In the genomic region with DNA sequence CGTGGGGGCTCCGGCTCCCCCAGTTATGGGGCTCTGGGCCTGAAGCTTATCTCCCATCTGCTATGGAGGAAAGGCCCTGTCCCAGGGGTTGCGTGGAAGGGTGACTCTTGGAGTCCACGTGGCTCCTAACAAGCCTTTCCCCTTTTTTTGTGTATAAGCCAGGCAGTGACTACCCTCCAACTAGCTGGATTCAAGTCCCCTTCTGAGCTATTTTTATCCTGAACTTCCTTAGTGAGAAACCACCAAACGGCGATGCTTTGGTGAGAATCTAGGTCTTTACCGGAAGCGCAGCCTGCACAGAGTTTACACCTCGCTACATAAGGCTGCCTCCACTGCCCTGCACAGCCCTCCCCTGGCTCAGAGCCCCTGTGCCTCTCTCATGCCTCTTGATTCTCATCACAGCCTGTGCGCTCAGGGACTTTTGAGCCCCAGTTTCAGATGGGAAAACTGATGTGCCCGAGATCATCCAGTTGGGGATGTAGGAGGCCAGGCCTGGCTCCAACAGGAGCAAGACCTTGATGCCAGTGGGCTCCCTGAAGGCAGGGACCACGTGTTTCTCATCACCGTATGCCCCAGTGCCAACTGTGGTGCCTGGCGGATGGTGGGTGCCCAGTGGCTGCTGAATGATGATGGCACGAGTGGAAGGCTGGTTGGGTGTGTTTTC, we compare ENCODE assay signal across 8 cellular contexts.
DNase-seq lines count a peak whose midpoint lies in the region; ATAC-seq and TF ChIP-seq lines count a peak whose summit lies in the region.

No MANE protein-coding gene starts in this region.

- no peak for TF ChIP-seq CTCF in AG10803 (conservative IDR thresholded peaks at IDR 0.05; ENCODE audit: low read length)
- TF ChIP-seq CTCF in neutrophil (IDR thresholded peaks at IDR 0.05) = no peak

- peak overlapping the region; percentile 94 for H3K27ac ChIP-seq in neutrophil

- ATAC-seq in GM18861 (IDR thresholded peaks at IDR 0.05; ENCODE audit: unreplicated experiment) (peak; percentile 23), HG03175 (IDR thresholded peaks at IDR 0.05; ENCODE audit: unreplicated experiment) (peak; percentile 24)

- H3K4me1 Mint-ChIP-seq in activated T-helper 2 cell treated with anti-CD3 and anti-CD28 coated beads, Interferon-gamma antibody, Interleukin-2, Interleukin-4, amounts not matched to agents 10 μg/mL and 5 μg/mL and 100 μg/mL, durations not matched to agents 14 hours and 24 hours and 36 hours (ENCODE audit: low read depth) = peaks cover 74% of the 10 kb centered on the region

- peak; percentile 30 for DNase-seq in AG10803 (ENCODE audit: low read depth)
- no peak for DNase-seq in activated T-helper 2 cell treated with anti-CD3 and anti-CD28 coated beads, Interferon-gamma antibody, Interleukin-2, Interleukin-4, amounts not matched to agents 10 μg/mL and 5 μg/mL and 100 μg/mL, durations not matched to agents 14 hours and 24 hours and 36 hours (ENCODE audit: low spot score)
- no peak for DNase-seq in NCI-H2171 treated with DMSO at 0.1 percent for 48 hours (lab: John Stamatoyannopoulos, UW)
- DNase-seq in activated CD4-positive, CD25-positive, alpha-beta regulatory T cell treated with anti-CD3 and anti-CD28 coated beads, Interleukin-2, amount 50 U/mL, for 72 hours = no peak
- no peak for DNase-seq in NCI-H2029 (lab: John Stamatoyannopoulos, UW)

- H3K9me3 Mint-ChIP-seq in activated T-helper 2 cell treated with anti-CD3 and anti-CD28 coated beads, Interferon-gamma antibody, Interleukin-2, Interleukin-4, amounts not matched to agents 10 μg/mL and 5 μg/mL and 100 μg/mL, durations not matched to agents 14 hours and 24 hours and 36 hours = no peaks in the 10 kb centered on the region

- H3K36me3 Mint-ChIP-seq in activated T-helper 2 cell treated with anti-CD3 and anti-CD28 coated beads, Interferon-gamma antibody, Interleukin-2, Interleukin-4, amounts not matched to agents 10 μg/mL and 5 μg/mL and 100 μg/mL, durations not matched to agents 14 hours and 24 hours and 36 hours (ENCODE audit: low read depth) = peaks cover 33% of the 10 kb centered on the region

- H3K27me3 ChIP-seq in neutrophil = no peaks in the 10 kb centered on the region

- no peaks in the 10 kb centered on the region for H3K27me3 Mint-ChIP-seq in activated T-helper 2 cell treated with anti-CD3 and anti-CD28 coated beads, Interferon-gamma antibody, Interleukin-2, Interleukin-4, amounts not matched to agents 10 μg/mL and 5 μg/mL and 100 μg/mL, durations not matched to agents 14 hours and 24 hours and 36 hours (ENCODE audit: low read depth)

- peak overlapping the region; percentile 94 for H3K4me3 Mint-ChIP-seq in activated T-helper 2 cell treated with anti-CD3 and anti-CD28 coated beads, Interferon-gamma antibody, Interleukin-2, Interleukin-4, amounts not matched to agents 10 μg/mL and 5 μg/mL and 100 μg/mL, durations not matched to agents 14 hours and 24 hours and 36 hours (ENCODE audit: low read depth)

- no peak overlapping the region for H3K4me3 ChIP-seq in AG10803 (ENCODE audit: low read length)
- H3K4me3 ChIP-seq in neutrophil (ENCODE audit: low read depth in 1 of 2, low read length in 1 of 2) = peak overlapping the region; percentile 83 to 84

- peak overlapping the region; percentile 95 for H3K27ac Mint-ChIP-seq in activated T-helper 2 cell treated with anti-CD3 and anti-CD28 coated beads, Interferon-gamma antibody, Interleukin-2, Interleukin-4, amounts not matched to agents 10 μg/mL and 5 μg/mL and 100 μg/mL, durations not matched to agents 14 hours and 24 hours and 36 hours

- no peaks in the 10 kb centered on the region for H3K9me3 ChIP-seq in neutrophil

- H3K4me1 ChIP-seq in neutrophil (ENCODE audit: control insufficient read depth in 1 of 2, insufficient read depth in 1 of 2, low read depth in 1 of 2, low read length in 1 of 2) = peaks cover 82 to 83% of the 10 kb centered on the region in 2 experiments

- no peaks in the 10 kb centered on the region for H3K36me3 ChIP-seq in neutrophil

- intact Hi-C loops in activated T-helper 2 cell treated with anti-CD3 and anti-CD28 coated beads, Interferon-gamma antibody, Interleukin-2, Interleukin-4, amounts not matched to agents 10 μg/mL and 5 μg/mL and 100 μg/mL, durations not matched to agents 14 hours and 24 hours and 36 hours (cut with micrococcal nuclease) = loop anchor here (5.0 kb wide), 5 partner anchors 87 to 1198 kb away; a partner anchor contains a TSS
